25 cellular contexts compared by ENCODE assay signal in genomic region chr2:15084826-15085489, GRCh38.
"Had no signal": no experiment of that assay in that cellular context is flagged by ENCODE, and none has a peak within 500 bp of the region (broad histone marks: within the 10 kb centered on the region; RNA-seq: fewer than 3 reads in every experiment).

No MANE protein-coding gene starts in this region.

- H3K36me3 ChIP-seq: ascending aorta, cardiac muscle cell, colonic mucosa, gastrocnemius medialis, right lobe of liver, suprapubic skin, tibial artery had no signal

- H3K27ac Mint-ChIP-seq: activated naive CD4-positive, alpha-beta T cell treated with anti-CD3 and anti-CD28 coated beads for 36 hours; activated naive CD8-positive, alpha-beta T cell treated with anti-CD3 and anti-CD28 coated beads for 36 hours; brain; naive thymus-derived CD8-positive, alpha-beta T cell; T-cell had no signal

- H3K27ac ChIP-seq: ascending aorta, cardiac muscle cell, colonic mucosa, epithelial cell of prostate, gastrocnemius medialis, right lobe of liver, suprapubic skin, tibial artery had no signal

- H3K27me3 ChIP-seq: ascending aorta, cardiac muscle cell, colonic mucosa, gastrocnemius medialis, right lobe of liver, suprapubic skin, tibial artery had no signal

- H3K36me3 Mint-ChIP-seq: activated naive CD8-positive, alpha-beta T cell treated with anti-CD3 and anti-CD28 coated beads for 36 hours; brain; naive thymus-derived CD8-positive, alpha-beta T cell; T-cell had no signal

- H3K4me1 ChIP-seq: ascending aorta, colonic mucosa, gastrocnemius medialis, right lobe of liver, suprapubic skin, tibial artery had no signal

- H3K27me3 Mint-ChIP-seq: activated naive CD8-positive, alpha-beta T cell treated with anti-CD3 and anti-CD28 coated beads for 36 hours had no signal

- H3K4me3 Mint-ChIP-seq: activated naive CD4-positive, alpha-beta T cell treated with anti-CD3 and anti-CD28 coated beads for 36 hours; activated naive CD8-positive, alpha-beta T cell treated with anti-CD3 and anti-CD28 coated beads for 36 hours; brain; naive thymus-derived CD8-positive, alpha-beta T cell; T-cell had no signal

- FAIRE-seq: endometrium, islet of Langerhans had no signal

- H3K4me3 ChIP-seq: ascending aorta, cardiac muscle cell, colonic mucosa, gastrocnemius medialis, right lobe of liver, suprapubic skin, tibial artery had no signal

- ATAC-seq: gastrocnemius medialis; left ventricle myocardium superior; naive thymus-derived CD8-positive, alpha-beta T cell; T-cell had no signal

- H3K4me1 Mint-ChIP-seq: activated naive CD8-positive, alpha-beta T cell treated with anti-CD3 and anti-CD28 coated beads for 36 hours; brain; naive thymus-derived CD8-positive, alpha-beta T cell; T-cell had no signal

- H3K9me3 Mint-ChIP-seq: activated naive CD4-positive, alpha-beta T cell treated with anti-CD3 and anti-CD28 coated beads for 36 hours; activated naive CD8-positive, alpha-beta T cell treated with anti-CD3 and anti-CD28 coated beads for 36 hours; naive thymus-derived CD8-positive, alpha-beta T cell; T-cell had no signal

- DNase-seq: activated CD4-positive, alpha-beta T cell treated with anti-CD3 and anti-CD28 coated beads for 4 hours; activated CD4-positive, alpha-beta T cell treated with anti-CD3 and anti-CD28 coated beads, Interleukin-2, amount 50 U/mL, for 4 hours; activated effector memory CD4-positive, alpha-beta T cell treated with Interleukin-2 at 50 U/mL for 16 hours; activated naive CD4-positive, alpha-beta T cell treated with anti-CD3 and anti-CD28 coated beads for 36 hours; activated naive CD8-positive, alpha-beta T cell treated with anti-CD3 and anti-CD28 coated beads for 36 hours; cerebellar nuclear complex; colonic mucosa; effector CD8-positive, alpha-beta T cell; gastrocnemius medialis; glutamatergic neuron; left ventricle myocardium superior; mammary epithelial cell; midbrain; naive thymus-derived CD8-positive, alpha-beta T cell; right lobe of liver; stimulated activated CD4-positive, alpha-beta T cell treated with anti-CD3 and anti-CD28 coated beads, Interleukin-4, amount 100 ng/mL, for 1 hour; T-cell; tibial artery had no signal

- H3K9me3 ChIP-seq: ascending aorta, colonic mucosa, gastrocnemius medialis, right lobe of liver, suprapubic skin, tibial artery had no signal
